Comparison of ENCODE assay signal across 19 cellular contexts in genomic region chr9:135040892-135041291, GRCh38. TPM values are rescaled to one million over a fixed set of nuclear protein-coding genes. Genes with fewer than 3 reads are reported as not detected.
A peak's percentile ranks its signal among the peaks of the same experiment; 100 is the strongest.
DNase-seq lines count a peak whose midpoint lies in the region; ATAC-seq and TF ChIP-seq lines count a peak whose summit lies in the region.
"Had no signal": no experiment of that assay in that cellular context is flagged by ENCODE, and none has a peak within 500 bp of the region (broad histone marks: within the 10 kb centered on the region; RNA-seq: fewer than 3 reads in every experiment).

No MANE protein-coding gene starts in this region.

- no peaks in the 10 kb centered on the region for H3K4me1 ChIP-seq in right cardiac atrium (ENCODE audit: control insufficient read depth, insufficient read depth, low read length)
- H3K4me1 ChIP-seq in testis, result no peaks in the 10 kb centered on the region

- H3K27ac Mint-ChIP-seq in osteocyte (ENCODE audit: unreplicated experiment) (no peak overlapping the region), immature natural killer cell (no peak overlapping the region)
- no peak overlapping the region for H3K27ac Mint-ChIP-seq in activated CD4-positive, alpha-beta T cell treated with anti-CD3 and anti-CD28 coated beads for 36 hours
- H3K27ac Mint-ChIP-seq: CD4-positive, alpha-beta memory T cell; IgD-negative memory B cell had no signal

- H3K36me3 ChIP-seq in testis (ENCODE audit: low read depth, missing control alignments), result no peaks in the 10 kb centered on the region
- H3K36me3 ChIP-seq: BLaER1 had no signal

- H3K27me3 ChIP-seq in right cardiac atrium (ENCODE audit: control insufficient read depth, insufficient read depth) (no peaks in the 10 kb centered on the region), testis (no peaks in the 10 kb centered on the region)
- H3K27me3 ChIP-seq: BLaER1 had no signal

- H3K9me3 Mint-ChIP-seq in osteocyte (ENCODE audit: unreplicated experiment), result no peaks in the 10 kb centered on the region
- no peaks in the 10 kb centered on the region for H3K9me3 Mint-ChIP-seq in activated CD4-positive, alpha-beta T cell treated with anti-CD3 and anti-CD28 coated beads for 36 hours (ENCODE audit: low read depth)
- H3K9me3 Mint-ChIP-seq in immature natural killer cell, result peaks cover 0 to 2% (median 0%) of the 10 kb centered on the region in 6 donors
- H3K9me3 Mint-ChIP-seq: CD14-positive monocyte had no signal

- H3K9me3 ChIP-seq in right cardiac atrium (ENCODE audit: control insufficient read depth, low read length) (no peaks in the 10 kb centered on the region), testis (no peaks in the 10 kb centered on the region)
- H3K9me3 ChIP-seq: BLaER1 had no signal

- H3K27me3 Mint-ChIP-seq in osteocyte (ENCODE audit: unreplicated experiment), result peaks cover 16% of the 10 kb centered on the region
- H3K27me3 Mint-ChIP-seq in activated CD4-positive, alpha-beta T cell treated with anti-CD3 and anti-CD28 coated beads for 36 hours, result peaks cover 9% of the 10 kb centered on the region
- peaks cover 2 to 6% (median 2%) of the 10 kb centered on the region in 3 donors for H3K27me3 Mint-ChIP-seq in immature natural killer cell (ENCODE audit: low read depth in 3 of 3)

- H3K4me3 Mint-ChIP-seq in osteocyte (ENCODE audit: unreplicated experiment) (no peak overlapping the region), immature natural killer cell (no peak overlapping the region)
- H3K4me3 Mint-ChIP-seq in activated CD4-positive, alpha-beta T cell treated with anti-CD3 and anti-CD28 coated beads for 36 hours, result no peak overlapping the region
- H3K4me3 Mint-ChIP-seq: CD14-positive monocyte; CD4-positive, alpha-beta memory T cell; IgD-negative memory B cell had no signal

- H3K27ac ChIP-seq in right cardiac atrium (ENCODE audit: low read length) (no peak overlapping the region), testis (no peak overlapping the region)
- H3K27ac ChIP-seq: BLaER1, GM23248 had no signal

- no peak for TF ChIP-seq CTCF in osteocyte (IDR thresholded peaks at IDR 0.05)
- no peak for TF ChIP-seq CTCF in testis (IDR thresholded peaks at IDR 0.05)

- intact Hi-C loops in cardiac septum (cut with DNase I) (no loop called here), right cardiac atrium (cut with DNase I) (no loop called here), testis (cut with DNase I; ENCODE audit: low total_unique reads) (no loop called here)
- intact Hi-C loops in activated CD4-positive, alpha-beta T cell treated with anti-CD3 and anti-CD28 coated beads for 36 hours (cut with DNase I, micrococcal nuclease), result no loop called here

- WGBS in right cardiac atrium, result 83% methylated on average over 16 of the region's 16 CpGs
- 80 to 86% methylated on average over 16 of the region's 16 CpGs for WGBS in testis, 2 donors

- H3K36me3 Mint-ChIP-seq in osteocyte (ENCODE audit: unreplicated experiment) (no peaks in the 10 kb centered on the region), immature natural killer cell (no peaks in the 10 kb centered on the region)
- no peaks in the 10 kb centered on the region for H3K36me3 Mint-ChIP-seq in activated CD4-positive, alpha-beta T cell treated with anti-CD3 and anti-CD28 coated beads for 36 hours (ENCODE audit: low read depth)
- H3K36me3 Mint-ChIP-seq: CD14-positive monocyte; CD4-positive, alpha-beta memory T cell had no signal

- CTCF ChIA-PET in activated CD4-positive, alpha-beta T cell treated with anti-CD3 and anti-CD28 coated beads for 36 hours (lab: Charles Lee), result no interaction called here

- POLR2A ChIA-PET in activated CD4-positive, alpha-beta T cell treated with anti-CD3 and anti-CD28 coated beads for 36 hours (lab: Charles Lee), result no interaction called here

- H3K4me1 Mint-ChIP-seq in osteocyte (ENCODE audit: unreplicated experiment) (no peaks in the 10 kb centered on the region), immature natural killer cell (no peaks in the 10 kb centered on the region)
- H3K4me1 Mint-ChIP-seq in activated CD4-positive, alpha-beta T cell treated with anti-CD3 and anti-CD28 coated beads for 36 hours, result no peaks in the 10 kb centered on the region
- H3K4me1 Mint-ChIP-seq: CD14-positive monocyte; CD4-positive, alpha-beta memory T cell; IgD-negative memory B cell had no signal

- peak; percentile 44 for DNase-seq in cardiac septum (ENCODE audit: low spot score)
- DNase-seq in right cardiac atrium, result no peak
- DNase-seq in osteocyte (ENCODE audit: extremely low spot score, unreplicated experiment), result peak; percentile 56
- DNase-seq in testis, result peak; percentile 5
- no peak for DNase-seq in activated CD4-positive, alpha-beta T cell treated with anti-CD3 and anti-CD28 coated beads for 36 hours
- DNase-seq in immature natural killer cell, result no peak
- DNase-seq: 8988T; Calu3; CD4-positive, alpha-beta memory T cell; DND-41; EL; GM23248; HCEC 1CT had no signal

- ATAC-seq in right cardiac atrium (no peak), GM18519 (IDR thresholded peaks at IDR 0.05; ENCODE audit: low FRiP score, unreplicated experiment) (no peak)
- no peak for ATAC-seq in activated CD4-positive, alpha-beta T cell treated with anti-CD3 and anti-CD28 coated beads for 36 hours
- ATAC-seq: GM12878, HepG2 had no signal

- TF ChIP-seq POLR2A in testis (IDR thresholded peaks at IDR 0.05), result no peak

- H3K4me3 ChIP-seq in right cardiac atrium (ENCODE audit: low read length), result no peak overlapping the region
- H3K4me3 ChIP-seq in testis, result no peak overlapping the region
- H3K4me3 ChIP-seq: BLaER1, GM12878, GM23248 had no signal

RNA-seq across cellular contexts. Expression of gene OLFM1, which starts 46.6 kb away (rescaled TPM):
- 8.6 TPM for total RNA-seq in cardiac septum
- total RNA-seq in right cardiac atrium, result 10 to 100 TPM in 2 of 4 donors, 1 to 10 TPM in 2; 8.8 to 19.0 (median 9.5) TPM
- 19.1 TPM for polyA plus RNA-seq in right cardiac atrium
- total RNA-seq in osteocyte, result 0.83 and 1.3 TPM in 2 replicates
- 10 to 100 TPM; 13.9 to 24.4 TPM for total RNA-seq in testis
- 16.0 TPM for polyA plus RNA-seq in testis (ENCODE audit: insufficient read depth, low read depth, low replicate concordance)
- not detected for total RNA-seq in activated CD4-positive, alpha-beta T cell treated with anti-CD3 and anti-CD28 coated beads for 36 hours
- not detected for polyA plus RNA-seq in immature natural killer cell
- total RNA-seq: CD4-positive, alpha-beta memory T cell; GM12878; HepG2 had no signal
- polyA plus RNA-seq: CD4-positive, alpha-beta memory T cell; GM12878; HepG2 had no signal

Comparison
In these comparisons a context has a peak if more than half of its experiments do, and no peak if none do; other contexts are left out.
1. DNase-seq: peak in cardiac septum (single experiment), osteocyte (single experiment) and testis (single experiment); none in right cardiac atrium (0 of 3), activated CD4-positive, alpha-beta T cell treated with anti-CD3 and anti-CD28 coated beads for 36 hours (single experiment) and immature natural killer cell (0 of 3).